Comparison of ENCODE assay signal across 19 cellular contexts in the genomic region with DNA sequence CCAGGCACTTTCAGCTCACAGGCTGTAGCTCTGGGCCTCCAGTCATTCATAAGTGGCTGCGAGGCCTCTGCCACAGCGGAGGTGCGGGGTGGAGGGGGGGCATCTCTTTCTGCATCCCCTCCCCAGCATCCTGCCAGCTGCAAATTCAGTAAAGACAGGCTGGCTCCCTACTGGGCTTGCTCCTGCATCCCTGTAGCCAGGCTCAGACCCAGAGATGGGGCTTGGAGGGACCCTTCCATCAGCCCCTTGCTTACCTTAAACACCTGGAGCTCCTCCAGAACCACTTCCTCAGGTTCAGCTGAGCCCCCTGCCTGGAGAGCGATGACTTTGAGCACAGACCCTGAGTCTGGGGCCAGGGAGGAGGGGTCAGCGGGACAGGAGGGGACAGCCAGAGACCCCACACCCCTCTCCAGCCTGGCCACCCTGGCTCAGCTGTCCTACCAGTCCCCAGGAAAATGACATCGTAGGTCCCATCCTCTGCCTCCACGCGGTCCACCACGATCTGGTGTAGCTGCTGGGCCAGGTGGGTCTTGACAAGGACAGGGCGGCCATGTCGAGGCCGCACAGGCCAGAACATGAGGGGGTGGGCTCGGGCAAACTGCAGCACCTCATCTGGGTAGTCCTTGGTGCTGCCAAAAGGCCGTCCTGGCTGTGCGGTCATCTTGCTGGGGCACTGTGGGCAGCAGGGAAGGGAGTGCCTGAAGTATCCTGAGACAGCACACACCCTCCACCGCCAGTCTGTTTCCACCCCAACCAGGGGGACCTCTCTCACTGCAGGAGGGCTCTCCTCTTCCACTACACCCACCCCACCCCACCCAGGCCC. TPM values are rescaled to one million over a fixed set of nuclear protein-coding genes. Genes with fewer than 3 reads are reported as not detected.
DNase-seq lines count a peak whose midpoint lies in the region; ATAC-seq and TF ChIP-seq lines count a peak whose summit lies in the region.
"Had no signal": no experiment of that assay in that cellular context is flagged by ENCODE, and none has a peak within 500 bp of the region (broad histone marks: within the 10 kb centered on the region; RNA-seq: fewer than 3 reads in every experiment).

No MANE protein-coding gene starts in this region.

- no peaks in the 10 kb centered on the region for H3K9me3 ChIP-seq in hepatocyte (ENCODE audit: low read depth)
- no peaks in the 10 kb centered on the region for H3K9me3 ChIP-seq in aorta (ENCODE audit: control insufficient read depth, low read length)
- H3K9me3 ChIP-seq: Peyer's patch, SJCRH30 had no signal

- H3K36me3 ChIP-seq in hepatocyte (replicated peaks; ENCODE audit: insufficient read depth, low read depth) (no peaks in the 10 kb centered on the region), aorta (ENCODE audit: control insufficient read depth in 1 of 2, insufficient read depth in 2 of 2, low read length in 1 of 2) (no peaks in the 10 kb centered on the region)
- H3K36me3 ChIP-seq: Peyer's patch, SJCRH30 had no signal

- no peaks in the 10 kb centered on the region for H3K4me1 Mint-ChIP-seq in activated naive CD8-positive, alpha-beta T cell treated with anti-CD3 and anti-CD28 coated beads, Interleukin-2, amount 10 ng/mL, durations not matched to agents 7 days and 5 days
- no peaks in the 10 kb centered on the region for H3K4me1 Mint-ChIP-seq in activated naive CD8-positive, alpha-beta T cell treated with anti-CD3 and anti-CD28 coated beads for 36 hours
- H3K4me1 Mint-ChIP-seq: CD8-positive, alpha-beta memory T cell had no signal

- no peak overlapping the region for H3K27ac Mint-ChIP-seq in activated naive CD8-positive, alpha-beta T cell treated with anti-CD3 and anti-CD28 coated beads, Interleukin-2, amount 10 ng/mL, durations not matched to agents 7 days and 5 days
- H3K27ac Mint-ChIP-seq in activated naive CD8-positive, alpha-beta T cell treated with anti-CD3 and anti-CD28 coated beads for 36 hours = no peak overlapping the region
- H3K27ac Mint-ChIP-seq: CD8-positive, alpha-beta memory T cell had no signal

- no peaks in the 10 kb centered on the region for H3K9me2 ChIP-seq in hepatocyte (replicated peaks; ENCODE audit: insufficient read depth)

- H4K20me1 ChIP-seq in hepatocyte (ENCODE audit: insufficient read depth, poor library complexity, severe bottlenecking) = no peaks in the 10 kb centered on the region

- TF ChIP-seq CTCF in hepatocyte (IDR thresholded peaks at IDR 0.05; ENCODE audit: poor library complexity) = no peak
- no peak for TF ChIP-seq CTCF in GM13976 (IDR thresholded peaks at IDR 0.05; ENCODE audit: borderline replicate concordance, control extremely low read depth, extremely low read depth, insufficient read depth, missing control alignments)

- WGBS in hepatocyte (ENCODE audit: low lambda C conversion rate, missing lambda C conversion rate) = 95% methylated on average over 16 of the region's 16 CpGs
- 93 to 96% methylated on average over 16 of the region's 16 CpGs for WGBS in aorta, 2 donors

- in situ Hi-C loops in GM13976 (cut with MboI; ENCODE audit: low sequenced_read_pairs, unreplicated experiment) = no loop called here

- no peak overlapping the region for H2AFZ ChIP-seq in hepatocyte

- H3K4me3 ChIP-seq in hepatocyte (no peak overlapping the region), aorta (ENCODE audit: low read length in 2 of 2) (no peak overlapping the region)
- H3K4me3 ChIP-seq: Peyer's patch, SJCRH30 had no signal

- intact Hi-C loops in posterior vena cava (cut with DNase I) (loop anchor here in 1 of 2 donors (10.0 kb wide), 1 partner anchor 435 kb away; no protein-coding TSS in a partner anchor), aorta (cut with DNase I) (no loop called here)

- no peaks in the 10 kb centered on the region for H3K9me3 Mint-ChIP-seq in activated naive CD8-positive, alpha-beta T cell treated with anti-CD3 and anti-CD28 coated beads, Interleukin-2, amount 10 ng/mL, durations not matched to agents 7 days and 5 days
- no peaks in the 10 kb centered on the region for H3K9me3 Mint-ChIP-seq in activated naive CD8-positive, alpha-beta T cell treated with anti-CD3 and anti-CD28 coated beads for 36 hours
- H3K9me3 Mint-ChIP-seq: CD8-positive, alpha-beta memory T cell had no signal

- H3K27me3 Mint-ChIP-seq in activated naive CD8-positive, alpha-beta T cell treated with anti-CD3 and anti-CD28 coated beads, Interleukin-2, amount 10 ng/mL, durations not matched to agents 7 days and 5 days = no peaks in the 10 kb centered on the region
- no peaks in the 10 kb centered on the region for H3K27me3 Mint-ChIP-seq in activated naive CD8-positive, alpha-beta T cell treated with anti-CD3 and anti-CD28 coated beads for 36 hours

- H3K4me3 Mint-ChIP-seq in activated naive CD8-positive, alpha-beta T cell treated with anti-CD3 and anti-CD28 coated beads, Interleukin-2, amount 10 ng/mL, durations not matched to agents 7 days and 5 days = no peak overlapping the region
- no peak overlapping the region for H3K4me3 Mint-ChIP-seq in activated naive CD8-positive, alpha-beta T cell treated with anti-CD3 and anti-CD28 coated beads for 36 hours
- H3K4me3 Mint-ChIP-seq: CD8-positive, alpha-beta memory T cell had no signal

- H3K4me2 ChIP-seq in hepatocyte = no peak overlapping the region

- H3K36me3 Mint-ChIP-seq in activated naive CD8-positive, alpha-beta T cell treated with anti-CD3 and anti-CD28 coated beads, Interleukin-2, amount 10 ng/mL, durations not matched to agents 7 days and 5 days = no peaks in the 10 kb centered on the region
- no peaks in the 10 kb centered on the region for H3K36me3 Mint-ChIP-seq in activated naive CD8-positive, alpha-beta T cell treated with anti-CD3 and anti-CD28 coated beads for 36 hours
- H3K36me3 Mint-ChIP-seq: CD8-positive, alpha-beta memory T cell had no signal

- no peaks in the 10 kb centered on the region for H3K4me1 ChIP-seq in hepatocyte (ENCODE audit: insufficient read depth)
- H3K4me1 ChIP-seq in aorta (ENCODE audit: control insufficient read depth in 1 of 2, insufficient read depth in 2 of 2, low read length in 2 of 2) = no peaks in the 10 kb centered on the region

- ATAC-seq in activated naive CD8-positive, alpha-beta T cell treated with anti-CD3 and anti-CD28 coated beads, Interleukin-2, amount 10 ng/mL, durations not matched to agents 7 days and 5 days (ENCODE audit: low read depth) = no peak
- ATAC-seq in aorta (ENCODE audit: low FRiP score) = no peak

- no peaks in the 10 kb centered on the region for H3K79me2 ChIP-seq in hepatocyte

- no peaks in the 10 kb centered on the region for H3K27me3 ChIP-seq in hepatocyte
- H3K27me3 ChIP-seq in aorta (ENCODE audit: control insufficient read depth in 1 of 2, insufficient read depth in 2 of 2, low read length in 1 of 2) = no peaks in the 10 kb centered on the region
- H3K27me3 ChIP-seq: Peyer's patch, SJCRH30 had no signal

- POLR2A ChIA-PET in activated naive CD8-positive, alpha-beta T cell treated with anti-CD3 and anti-CD28 coated beads, Interleukin-2, amount 10 ng/mL, durations not matched to agents 7 days and 5 days (lab: Charles Lee) = no interaction called here

- DNase-seq in activated naive CD8-positive, alpha-beta T cell treated with anti-CD3 and anti-CD28 coated beads, Interleukin-2, amount 10 ng/mL, durations not matched to agents 7 days and 5 days = peak; percentile 25
- no peak for DNase-seq in activated naive CD8-positive, alpha-beta T cell treated with anti-CD3 and anti-CD28 coated beads for 36 hours
- DNase-seq in hepatocyte (ENCODE audit: low spot score) (peak; percentile 2), posterior vena cava (ENCODE audit: low spot score) (peak; percentile 79), aorta (peak; percentile 26 to 56), NCI-H1417 (lab: John Stamatoyannopoulos, UW) (no peak), GM13976 (ENCODE audit: low spot score) (no peak)
- DNase-seq: Calu3; CD8-positive, alpha-beta memory T cell; DMS153; Kasumi-1; NCI-H1694 treated with DMSO at 0.1 percent for 48 hours; NCI-H2081 treated with DMSO at 0.1 percent for 48 hours; NCI-H2171 treated with DMSO at 0.1 percent for 48 hours; NCI-H524 treated with DMSO at 0.1 percent for 48 hours; NCI-H82; SJCRH30 had no signal

- H3K27ac ChIP-seq in hepatocyte (no peak overlapping the region), aorta (ENCODE audit: low read depth in 1 of 2, low read length in 2 of 2) (no peak overlapping the region)
- H3K27ac ChIP-seq: Peyer's patch, SJCRH30 had no signal

RNA-seq across cellular contexts. Expression of a gene that starts 5.3 kb away (rescaled TPM):
- under 1 TPM; 0.06 to 0.09 TPM for total RNA-seq in activated naive CD8-positive, alpha-beta T cell treated with anti-CD3 and anti-CD28 coated beads, Interleukin-2, amount 10 ng/mL, durations not matched to agents 7 days and 5 days
- total RNA-seq in activated naive CD8-positive, alpha-beta T cell treated with anti-CD3 and anti-CD28 coated beads for 36 hours = under 1 TPM in 1 of 2 experiments, not detected in 1; 0.19 TPM
- 1.5 and 3.8 TPM in 2 replicates for total RNA-seq in hepatocyte
- 0.48 and 1.5 TPM in 2 replicates for polyA plus RNA-seq in hepatocyte
- 10 to 100 TPM; 12.4 to 17.7 TPM for total RNA-seq in posterior vena cava
- total RNA-seq in aorta = 10 to 100 TPM; 12.5 to 23.8 TPM
- polyA plus RNA-seq in aorta = under 1 TPM in 1 of 2 donors, not detected in 1; 0.26 TPM
- total RNA-seq: OCI-LY7 had no signal
- polyA plus RNA-seq: CD8-positive, alpha-beta memory T cell had no signal

RNA-seq across cellular contexts. Expression of a gene that starts 14.2 kb away (rescaled TPM):
- 1 to 10 TPM; 3.0 to 3.2 TPM for total RNA-seq in activated naive CD8-positive, alpha-beta T cell treated with anti-CD3 and anti-CD28 coated beads, Interleukin-2, amount 10 ng/mL, durations not matched to agents 7 days and 5 days
- 1 to 10 TPM; 2.9 to 4.2 TPM for total RNA-seq in activated naive CD8-positive, alpha-beta T cell treated with anti-CD3 and anti-CD28 coated beads for 36 hours
- 15.0 and 16.1 TPM in 2 replicates for total RNA-seq in hepatocyte
- 9.7 and 19.8 TPM in 2 replicates for polyA plus RNA-seq in hepatocyte
- 1 to 10 TPM; 3.5 to 5.5 TPM for total RNA-seq in posterior vena cava
- 1 to 10 TPM; 2.6 to 4.7 TPM for total RNA-seq in aorta
- 10 to 100 TPM in 1 of 2 donors, 1 to 10 TPM in 1; 3.0 to 20.7 TPM for polyA plus RNA-seq in aorta
- total RNA-seq: Peyer's patch had no signal
- polyA plus RNA-seq: CD8-positive, alpha-beta memory T cell had no signal

RNA-seq across cellular contexts. Expression of a gene that starts 15.8 kb away (rescaled TPM):
- 100 to 1,000 TPM; 124 to 125 TPM for total RNA-seq in activated naive CD8-positive, alpha-beta T cell treated with anti-CD3 and anti-CD28 coated beads, Interleukin-2, amount 10 ng/mL, durations not matched to agents 7 days and 5 days
- total RNA-seq in activated naive CD8-positive, alpha-beta T cell treated with anti-CD3 and anti-CD28 coated beads for 36 hours = 10 to 100 TPM; 55.0 to 57.3 TPM
- total RNA-seq in hepatocyte = 52.1 and 74.5 TPM in 2 replicates
- 58.9 and 66.3 TPM in 2 replicates for polyA plus RNA-seq in hepatocyte
- total RNA-seq in posterior vena cava = 10 to 100 TPM; 53.0 to 65.2 TPM
- 100 to 1,000 TPM in 1 of 2 donors, 10 to 100 TPM in 1; 80.9 to 157 TPM for total RNA-seq in aorta
- 100 to 1,000 TPM in 1 of 2 donors, 10 to 100 TPM in 1; 13.3 to 122 TPM for polyA plus RNA-seq in aorta

RNA-seq across cellular contexts. Expression of a gene that starts 29.2 kb away (rescaled TPM):
- 10 to 100 TPM; 19.2 to 20.6 TPM for total RNA-seq in activated naive CD8-positive, alpha-beta T cell treated with anti-CD3 and anti-CD28 coated beads, Interleukin-2, amount 10 ng/mL, durations not matched to agents 7 days and 5 days
- 10 to 100 TPM; 15.4 to 16.6 TPM for total RNA-seq in activated naive CD8-positive, alpha-beta T cell treated with anti-CD3 and anti-CD28 coated beads for 36 hours
- total RNA-seq in hepatocyte = 7.1 and 7.2 TPM in 2 replicates
- polyA plus RNA-seq in hepatocyte = 3.9 and 7.1 TPM in 2 replicates
- total RNA-seq in posterior vena cava = 1 to 10 TPM; 6.4 to 9.2 TPM
- total RNA-seq in aorta = 1 to 10 TPM; 7.7 to 8.0 TPM
- 1 to 10 TPM; 7.1 to 8.5 TPM for polyA plus RNA-seq in aorta

RNA-seq across cellular contexts. Expression of a gene that starts 29.8 kb away (rescaled TPM):
- 100 to 1,000 TPM in 1 of 2 experiments, 10 to 100 TPM in 1; 96.8 to 103 TPM for total RNA-seq in activated naive CD8-positive, alpha-beta T cell treated with anti-CD3 and anti-CD28 coated beads, Interleukin-2, amount 10 ng/mL, durations not matched to agents 7 days and 5 days
- 100 to 1,000 TPM; 104 to 107 TPM for total RNA-seq in activated naive CD8-positive, alpha-beta T cell treated with anti-CD3 and anti-CD28 coated beads for 36 hours
- 54.1 and 68.5 TPM in 2 replicates for total RNA-seq in hepatocyte
- 57.4 and 59.2 TPM in 2 replicates for polyA plus RNA-seq in hepatocyte
- 10 to 100 TPM; 53.0 to 55.1 TPM for total RNA-seq in posterior vena cava
- 10 to 100 TPM; 62.7 to 74.4 TPM for total RNA-seq in aorta
- 10 to 100 TPM; 29.4 to 99.6 TPM for polyA plus RNA-seq in aorta

Comparison
In these comparisons a context has a peak if more than half of its experiments do, and no peak if none do; other contexts are left out.
1. DNase-seq: peak in activated naive CD8-positive, alpha-beta T cell treated with anti-CD3 and anti-CD28 coated beads, Interleukin-2, amount 10 ng/mL, durations not matched to agents 7 days and 5 days (single experiment), hepatocyte (single experiment), posterior vena cava (single experiment) and aorta (2 of 2); none in activated naive CD8-positive, alpha-beta T cell treated with anti-CD3 and anti-CD28 coated beads for 36 hours (single experiment), NCI-H1417 (0 of 3) and GM13976 (single experiment).